ENCODE assay signal across 2 cellular contexts in the genomic region with DNA sequence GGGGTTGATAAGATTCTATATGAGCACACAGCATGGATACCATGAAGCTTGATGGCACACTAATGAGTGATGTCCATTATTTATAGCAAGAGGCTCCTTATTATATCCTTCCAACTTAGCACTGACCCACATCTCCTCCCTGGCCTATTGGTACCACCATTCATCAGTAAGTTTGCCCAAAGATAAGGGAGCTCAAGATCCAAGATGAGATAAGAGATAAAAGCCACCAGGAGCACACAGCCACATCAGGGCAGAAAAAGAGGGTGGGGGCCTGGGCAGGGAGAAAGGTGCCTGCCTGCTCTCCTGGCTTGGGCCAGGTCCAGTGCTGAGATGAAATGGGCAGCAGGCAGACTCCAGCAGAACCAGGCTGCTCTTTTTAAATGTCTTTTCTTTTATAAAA.
TF ChIP-seq lines count a peak whose summit lies in the region.

No MANE protein-coding gene starts in this region.

TF ChIP-seq in IMR-90, 13 proteins besides CTCF, POLR2A, EP300 and RAD21:
- TF ChIP-seq FOS (IDR thresholded peaks at IDR 0.05; ENCODE audit: low read depth, low read length) = no peak

TF ChIP-seq in WTC11, 78 proteins besides CTCF, POLR2A, EP300 and RAD21:
- TF ChIP-seq, protein P1, sequence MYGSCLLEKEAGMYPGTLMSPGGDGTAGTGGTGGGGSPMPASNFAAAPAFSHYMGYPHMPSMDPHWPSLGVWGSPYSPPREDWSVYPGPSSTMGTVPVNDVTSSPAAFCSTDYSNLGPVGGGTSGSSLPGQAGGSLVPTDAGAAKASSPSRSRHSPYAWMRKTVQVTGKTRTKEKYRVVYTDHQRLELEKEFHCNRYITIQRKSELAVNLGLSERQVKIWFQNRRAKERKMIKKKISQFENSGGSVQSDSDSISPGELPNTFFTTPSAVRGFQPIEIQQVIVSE (CRISPR knock-in tag; IDR thresholded peaks at IDR 0.05; ENCODE audit: borderline replicate concordance) = no peak
- TF ChIP-seq OVOL2 (CRISPR knock-in tag; IDR thresholded peaks at IDR 0.05; ENCODE audit: borderline replicate concordance) (no peak), RORB (CRISPR knock-in tag; IDR thresholded peaks at IDR 0.05) (no peak), ZNF512 (CRISPR knock-in tag; IDR thresholded peaks at IDR 0.05; ENCODE audit: borderline replicate concordance) (no peak), TCF7 (CRISPR knock-in tag; IDR thresholded peaks at IDR 0.05; ENCODE audit: low read depth) (no peak), USF2 (CRISPR knock-in tag; IDR thresholded peaks at IDR 0.05) (no peak), ATF3 (CRISPR knock-in tag; conservative IDR thresholded peaks at IDR 0.05) (no peak)
- TF ChIP-seq, protein P2, sequence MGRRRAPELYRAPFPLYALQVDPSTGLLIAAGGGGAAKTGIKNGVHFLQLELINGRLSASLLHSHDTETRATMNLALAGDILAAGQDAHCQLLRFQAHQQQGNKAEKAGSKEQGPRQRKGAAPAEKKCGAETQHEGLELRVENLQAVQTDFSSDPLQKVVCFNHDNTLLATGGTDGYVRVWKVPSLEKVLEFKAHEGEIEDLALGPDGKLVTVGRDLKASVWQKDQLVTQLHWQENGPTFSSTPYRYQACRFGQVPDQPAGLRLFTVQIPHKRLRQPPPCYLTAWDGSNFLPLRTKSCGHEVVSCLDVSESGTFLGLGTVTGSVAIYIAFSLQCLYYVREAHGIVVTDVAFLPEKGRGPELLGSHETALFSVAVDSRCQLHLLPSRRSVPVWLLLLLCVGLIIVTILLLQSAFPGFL (CRISPR knock-in tag; IDR thresholded peaks at IDR 0.05; ENCODE audit: borderline replicate concordance) = no peak
- TF ChIP-seq, protein P3, sequence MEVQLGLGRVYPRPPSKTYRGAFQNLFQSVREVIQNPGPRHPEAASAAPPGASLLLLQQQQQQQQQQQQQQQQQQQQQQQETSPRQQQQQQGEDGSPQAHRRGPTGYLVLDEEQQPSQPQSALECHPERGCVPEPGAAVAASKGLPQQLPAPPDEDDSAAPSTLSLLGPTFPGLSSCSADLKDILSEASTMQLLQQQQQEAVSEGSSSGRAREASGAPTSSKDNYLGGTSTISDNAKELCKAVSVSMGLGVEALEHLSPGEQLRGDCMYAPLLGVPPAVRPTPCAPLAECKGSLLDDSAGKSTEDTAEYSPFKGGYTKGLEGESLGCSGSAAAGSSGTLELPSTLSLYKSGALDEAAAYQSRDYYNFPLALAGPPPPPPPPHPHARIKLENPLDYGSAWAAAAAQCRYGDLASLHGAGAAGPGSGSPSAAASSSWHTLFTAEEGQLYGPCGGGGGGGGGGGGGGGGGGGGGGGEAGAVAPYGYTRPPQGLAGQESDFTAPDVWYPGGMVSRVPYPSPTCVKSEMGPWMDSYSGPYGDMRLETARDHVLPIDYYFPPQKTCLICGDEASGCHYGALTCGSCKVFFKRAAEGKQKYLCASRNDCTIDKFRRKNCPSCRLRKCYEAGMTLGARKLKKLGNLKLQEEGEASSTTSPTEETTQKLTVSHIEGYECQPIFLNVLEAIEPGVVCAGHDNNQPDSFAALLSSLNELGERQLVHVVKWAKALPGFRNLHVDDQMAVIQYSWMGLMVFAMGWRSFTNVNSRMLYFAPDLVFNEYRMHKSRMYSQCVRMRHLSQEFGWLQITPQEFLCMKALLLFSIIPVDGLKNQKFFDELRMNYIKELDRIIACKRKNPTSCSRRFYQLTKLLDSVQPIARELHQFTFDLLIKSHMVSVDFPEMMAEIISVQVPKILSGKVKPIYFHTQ (CRISPR knock-in tag; IDR thresholded peaks at IDR 0.05) = no peak
- TF ChIP-seq, protein P4, sequence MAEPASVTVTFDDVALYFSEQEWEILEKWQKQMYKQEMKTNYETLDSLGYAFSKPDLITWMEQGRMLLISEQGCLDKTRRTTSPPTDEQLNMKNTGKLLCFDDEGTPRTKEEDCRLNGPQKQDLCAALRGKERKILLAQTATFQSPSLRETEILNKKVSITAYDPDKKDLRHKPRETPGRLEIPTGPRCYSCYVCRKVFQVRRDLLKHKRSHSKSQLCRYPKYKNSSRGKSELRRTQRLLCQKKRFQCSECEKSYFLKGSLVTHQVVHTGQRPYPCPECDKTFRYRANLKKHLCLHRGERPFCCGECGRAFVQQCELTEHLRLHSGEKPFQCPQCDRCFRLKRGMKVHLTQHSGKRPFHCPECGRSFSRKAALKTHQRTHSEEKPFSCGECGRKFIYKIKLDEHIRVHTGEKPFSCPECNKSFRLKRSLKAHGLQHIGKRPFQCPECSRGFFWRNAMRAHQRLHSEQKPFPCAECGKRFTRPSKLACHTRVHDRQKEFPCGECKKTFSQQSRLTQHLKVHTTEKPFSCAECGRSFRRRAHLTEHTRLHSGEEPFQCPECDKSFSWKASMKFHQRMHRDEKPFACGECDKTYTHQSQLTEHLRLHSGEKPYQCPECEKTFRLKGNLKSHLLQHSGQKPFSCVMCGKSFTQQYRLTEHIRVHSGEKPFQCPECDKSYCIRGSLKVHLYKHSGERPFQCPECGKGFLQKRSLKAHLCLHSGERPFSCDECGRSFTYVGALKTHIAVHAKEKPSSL (CRISPR knock-in tag; conservative IDR thresholded peaks at IDR 0.05) = no peak
